Comparison of ENCODE assay signal across 34 cellular contexts in genomic region chr3:157693762-157694161, GRCh38.
"Had no signal": no experiment of that assay in that cellular context is flagged by ENCODE, and none has a peak within 500 bp of the region (broad histone marks: within the 10 kb centered on the region; RNA-seq: fewer than 3 reads in every experiment).

No MANE protein-coding gene starts in this region.

- H3K36me3 ChIP-seq: MG63 had no signal

- H3K27me3 ChIP-seq: MG63 had no signal

- DNase-seq: Karpas-422, Kasumi-1, KG1, MG63, MM.1S, MV-4-11, NCI-H1048, NCI-H1092, NCI-H1092 treated with DMSO at 0.1 percent for 48 hours, NCI-H1105, NCI-H1105 treated with DMSO at 0.1 percent for 48 hours, NCI-H1417, NCI-H1417 treated with DMSO at 0.1 percent for 48 hours, NCI-H1436, NCI-H1436 treated with DMSO at 0.1 percent for 48 hours, NCI-H146, NCI-H1694, NCI-H1694 treated with DMSO at 0.1 percent for 48 hours, NCI-H187, NCI-H187 treated with DMSO at 0.1 percent for 48 hours, NCI-H1930, NCI-H2029, NCI-H2029 treated with DMSO at 0.1 percent for 48 hours, NCI-H2081, NCI-H2081 treated with DMSO at 0.1 percent for 48 hours, NCI-H2107, NCI-H2171, NCI-H2227 treated with DMSO at 0.1 percent for 48 hours, NCI-H226, NCI-H345, NCI-H446, NCI-H446 treated with DMSO at 0.1 percent for 48 hours, NCI-H510A had no signal

- H3K9ac ChIP-seq: KMS-11 had no signal

- H3K4me2 ChIP-seq: KMS-11 had no signal

- H3K27ac ChIP-seq: KMS-11 had no signal

- H3K4me3 ChIP-seq: MG63 had no signal
